Comparison of ENCODE assay signal across 39 cellular contexts in genomic region chr7:132842478-132842877, GRCh38.
"Had no signal": no experiment of that assay in that cellular context is flagged by ENCODE, and none has a peak within 500 bp of the region (broad histone marks: within the 10 kb centered on the region; RNA-seq: fewer than 3 reads in every experiment).

No MANE protein-coding gene starts in this region.

- H3K4me1 Mint-ChIP-seq: activated naive CD4-positive, alpha-beta T cell treated with anti-CD3 and anti-CD28 coated beads, Interleukin-2, amount 10 ng/mL, durations not matched to agents 7 days and 5 days; activated naive CD8-positive, alpha-beta T cell treated with anti-CD3 and anti-CD28 coated beads, Interleukin-2, amount 10 ng/mL, durations not matched to agents 7 days and 5 days; activated naive CD8-positive, alpha-beta T cell treated with anti-CD3 and anti-CD28 coated beads, Interleukin-2, amount 50 U/mL, for 24 hours; activated T-helper 17 cell treated with anti-CD3 and anti-CD28 coated beads, Interleukin-2, amount 50 U/mL, for 72 hours; central memory CD8-positive, alpha-beta T cell had no signal

- H3K36me3 Mint-ChIP-seq: activated naive CD4-positive, alpha-beta T cell treated with anti-CD3 and anti-CD28 coated beads, Interleukin-2, amount 10 ng/mL, durations not matched to agents 7 days and 5 days had no signal

- H3K27me3 ChIP-seq: adrenal gland, ascending aorta, brain microvascular endothelial cell, breast epithelium, cardiac muscle cell had no signal

- H3K4me3 ChIP-seq: adrenal gland, ascending aorta, breast epithelium, cardiac muscle cell had no signal

- ATAC-seq: activated naive CD4-positive, alpha-beta T cell treated with anti-CD3 and anti-CD28 coated beads, Interleukin-2, amount 50 U/mL, for 72 hours; activated naive CD8-positive, alpha-beta T cell treated with anti-CD3 and anti-CD28 coated beads, Interleukin-2, amount 50 U/mL, for 24 hours; activated T-cell treated with anti-CD3 and anti-CD28 coated beads, Interleukin-2, amount 50 U/mL, for 4 hours; activated T-cell treated with anti-CD3 and anti-CD28 coated beads, Interleukin-2, amount 50 U/mL, for 72 hours; activated T-helper 17 cell treated with anti-CD3 and anti-CD28 coated beads, Interleukin-2, amount 50 U/mL, for 72 hours had no signal

- H3K27me3 Mint-ChIP-seq: activated naive CD4-positive, alpha-beta T cell treated with anti-CD3 and anti-CD28 coated beads, Interleukin-2, amount 10 ng/mL, durations not matched to agents 7 days and 5 days; activated naive CD4-positive, alpha-beta T cell treated with anti-CD3 and anti-CD28 coated beads, Interleukin-2, amount 50 U/mL, for 24 hours; activated naive CD8-positive, alpha-beta T cell; activated naive CD8-positive, alpha-beta T cell treated with anti-CD3 and anti-CD28 coated beads for 36 hours; activated naive CD8-positive, alpha-beta T cell treated with anti-CD3 and anti-CD28 coated beads, Interleukin-2, amount 10 ng/mL, durations not matched to agents 7 days and 5 days; activated naive CD8-positive, alpha-beta T cell treated with anti-CD3 and anti-CD28 coated beads, Interleukin-2, amount 50 U/mL, for 24 hours; activated T-cell treated with anti-CD3 and anti-CD28 coated beads, Interleukin-2, amount 50 U/mL, for 24 hours; activated T-helper 17 cell treated with anti-CD3 and anti-CD28 coated beads, Interleukin-2, amount 50 U/mL, for 72 hours; brain; central memory CD8-positive, alpha-beta T cell had no signal

- H3K4me1 ChIP-seq: adrenal gland, ascending aorta, breast epithelium had no signal

- H3K9me3 Mint-ChIP-seq: activated naive CD4-positive, alpha-beta T cell treated with anti-CD3 and anti-CD28 coated beads for 36 hours; activated naive CD4-positive, alpha-beta T cell treated with anti-CD3 and anti-CD28 coated beads, Interleukin-2, amount 10 ng/mL, durations not matched to agents 7 days and 5 days; activated naive CD4-positive, alpha-beta T cell treated with anti-CD3 and anti-CD28 coated beads, Interleukin-2, amount 50 U/mL, for 24 hours; activated naive CD4-positive, alpha-beta T cell treated with anti-CD3 and anti-CD28 coated beads, Interleukin-2, amount 50 U/mL, for 72 hours; activated naive CD8-positive, alpha-beta T cell treated with anti-CD3 and anti-CD28 coated beads for 36 hours; activated naive CD8-positive, alpha-beta T cell treated with anti-CD3 and anti-CD28 coated beads, Interleukin-2, amount 10 ng/mL, durations not matched to agents 7 days and 5 days; activated naive CD8-positive, alpha-beta T cell treated with anti-CD3 and anti-CD28 coated beads, Interleukin-2, amount 50 U/mL, for 24 hours; activated T-cell treated with anti-CD3 and anti-CD28 coated beads, Interleukin-2, amount 50 U/mL, for 24 hours; activated T-cell treated with anti-CD3 and anti-CD28 coated beads, Interleukin-2, amount 50 U/mL, for 4 hours; activated T-cell treated with anti-CD3 and anti-CD28 coated beads, Interleukin-2, amount 50 U/mL, for 72 hours; activated T-helper 1 cell treated with anti-CD3 and anti-CD28 coated beads, Interleukin-12 subunit alpha, Interleukin-12 subunit beta, Interleukin-2, Interleukin-4 antibody, amounts not matched to agents 30 ng/mL and 10 ng/mL and 1 ng/mL, durations not matched to agents 14 hours and 24 hours and 36 hours; activated T-helper 2 cell treated with anti-CD3 and anti-CD28 coated beads, Interferon-gamma antibody, Interleukin-2, Interleukin-4, amounts not matched to agents 10 μg/mL and 5 μg/mL and 100 μg/mL, durations not matched to agents 14 hours and 24 hours and 36 hours; brain; central memory CD8-positive, alpha-beta T cell had no signal

- FAIRE-seq: astrocyte, bronchial epithelial cell had no signal

- H3K4me3 Mint-ChIP-seq: activated naive CD4-positive, alpha-beta T cell treated with anti-CD3 and anti-CD28 coated beads for 36 hours; activated naive CD4-positive, alpha-beta T cell treated with anti-CD3 and anti-CD28 coated beads, Interleukin-2, amount 10 ng/mL, durations not matched to agents 7 days and 5 days; activated naive CD4-positive, alpha-beta T cell treated with anti-CD3 and anti-CD28 coated beads, Interleukin-2, amount 50 U/mL, for 24 hours; activated naive CD8-positive, alpha-beta T cell; activated naive CD8-positive, alpha-beta T cell treated with anti-CD3 and anti-CD28 coated beads for 36 hours; activated naive CD8-positive, alpha-beta T cell treated with anti-CD3 and anti-CD28 coated beads, Interleukin-2, amount 10 ng/mL, durations not matched to agents 7 days and 5 days; activated naive CD8-positive, alpha-beta T cell treated with anti-CD3 and anti-CD28 coated beads, Interleukin-2, amount 50 U/mL, for 24 hours; activated T-cell treated with anti-CD3 and anti-CD28 coated beads, Interleukin-2, amount 50 U/mL, for 24 hours; activated T-cell treated with anti-CD3 and anti-CD28 coated beads, Interleukin-2, amount 50 U/mL, for 4 hours; activated T-cell treated with anti-CD3 and anti-CD28 coated beads, Interleukin-2, amount 50 U/mL, for 72 hours; activated T-helper 1 cell treated with anti-CD3 and anti-CD28 coated beads, Interleukin-12 subunit alpha, Interleukin-12 subunit beta, Interleukin-2, Interleukin-4 antibody, amounts not matched to agents 30 ng/mL and 10 ng/mL and 1 ng/mL, durations not matched to agents 14 hours and 24 hours and 36 hours; activated T-helper 17 cell treated with anti-CD3 and anti-CD28 coated beads, Interleukin-2, amount 50 U/mL, for 72 hours; brain; central memory CD8-positive, alpha-beta T cell had no signal

- H3K27ac ChIP-seq: adrenal gland, ascending aorta, brain microvascular endothelial cell, breast epithelium, cardiac muscle cell had no signal

- DNase-seq: activated effector memory CD4-positive, alpha-beta T cell treated with anti-CD3 and anti-CD28 coated beads, Interleukin-2, amount 50 U/mL, for 16 hours; activated effector memory CD4-positive, alpha-beta T cell treated with Interleukin-2 at 50 U/mL for 16 hours; activated gamma-delta T cell; activated gamma-delta T cell treated with Interleukin-2 at 50 U/mL for 16 hours; activated naive CD4-positive, alpha-beta T cell; activated naive CD4-positive, alpha-beta T cell treated with anti-CD3 and anti-CD28 coated beads for 36 hours; activated naive CD4-positive, alpha-beta T cell treated with anti-CD3 and anti-CD28 coated beads, Interleukin-2, amount 10 ng/mL, durations not matched to agents 7 days and 5 days; activated naive CD4-positive, alpha-beta T cell treated with anti-CD3 and anti-CD28 coated beads, Interleukin-2, amount 50 U/mL, for 16 hours; activated naive CD4-positive, alpha-beta T cell treated with Interleukin-2 at 50 U/mL for 16 hours; activated naive CD8-positive, alpha-beta T cell treated with anti-CD3 and anti-CD28 coated beads for 36 hours; activated naive CD8-positive, alpha-beta T cell treated with anti-CD3 and anti-CD28 coated beads, Interleukin-2, amount 10 ng/mL, durations not matched to agents 7 days and 5 days; activated naive CD8-positive, alpha-beta T cell treated with anti-CD3 and anti-CD28 coated beads, Interleukin-2, amount 50 U/mL, for 24 hours; activated T-cell treated with anti-CD3 and anti-CD28 coated beads, Interleukin-2, amount 50 U/mL, for 1 hour; activated T-cell treated with anti-CD3 and anti-CD28 coated beads, Interleukin-2, amount 50 U/mL, for 24 hours; activated T-cell treated with anti-CD3 and anti-CD28 coated beads, Interleukin-2, amount 50 U/mL, for 4 hours; activated T-cell treated with anti-CD3 and anti-CD28 coated beads, Interleukin-2, amount 50 U/mL, for 48 hours; activated T-cell treated with anti-CD3 and anti-CD28 coated beads, Interleukin-2, amount 50 U/mL, for 72 hours; adrenal gland; amniotic stem cell; amygdala; anterior cingulate cortex; aorta; brain microvascular endothelial cell; caudate nucleus; central memory CD4-positive, alpha-beta T cell; cerebellar nuclear complex had no signal

- H3K27ac Mint-ChIP-seq: activated naive CD4-positive, alpha-beta T cell treated with anti-CD3 and anti-CD28 coated beads for 36 hours; activated naive CD4-positive, alpha-beta T cell treated with anti-CD3 and anti-CD28 coated beads, Interleukin-2, amount 10 ng/mL, durations not matched to agents 7 days and 5 days; activated naive CD4-positive, alpha-beta T cell treated with anti-CD3 and anti-CD28 coated beads, Interleukin-2, amount 50 U/mL, for 24 hours; activated naive CD4-positive, alpha-beta T cell treated with anti-CD3 and anti-CD28 coated beads, Interleukin-2, amount 50 U/mL, for 72 hours; activated naive CD8-positive, alpha-beta T cell; activated naive CD8-positive, alpha-beta T cell treated with anti-CD3 and anti-CD28 coated beads for 36 hours; activated naive CD8-positive, alpha-beta T cell treated with anti-CD3 and anti-CD28 coated beads, Interleukin-2, amount 10 ng/mL, durations not matched to agents 7 days and 5 days; activated naive CD8-positive, alpha-beta T cell treated with anti-CD3 and anti-CD28 coated beads, Interleukin-2, amount 50 U/mL, for 24 hours; activated T-cell treated with anti-CD3 and anti-CD28 coated beads, Interleukin-2, amount 50 U/mL, for 24 hours; activated T-cell treated with anti-CD3 and anti-CD28 coated beads, Interleukin-2, amount 50 U/mL, for 72 hours; activated T-helper 1 cell treated with anti-CD3 and anti-CD28 coated beads, Interleukin-12 subunit alpha, Interleukin-12 subunit beta, Interleukin-2, Interleukin-4 antibody, amounts not matched to agents 30 ng/mL and 10 ng/mL and 1 ng/mL, durations not matched to agents 14 hours and 24 hours and 36 hours; activated T-helper 17 cell treated with anti-CD3 and anti-CD28 coated beads, Interleukin-2, amount 50 U/mL, for 72 hours; activated T-helper 2 cell treated with anti-CD3 and anti-CD28 coated beads, Interferon-gamma antibody, Interleukin-2, Interleukin-4, amounts not matched to agents 10 μg/mL and 5 μg/mL and 100 μg/mL, durations not matched to agents 14 hours and 24 hours and 36 hours; brain had no signal

- H3K9me3 ChIP-seq: adrenal gland, ascending aorta, breast epithelium had no signal

- H3K36me3 ChIP-seq: adrenal gland, ascending aorta, brain microvascular endothelial cell, breast epithelium, cardiac muscle cell had no signal
